ENCODE assay signal across 8 cellular contexts in genomic region chr3:105367406-105368213, GRCh38. TPM values are rescaled to one million over a fixed set of nuclear protein-coding genes. Genes with fewer than 3 reads are reported as not detected.
DNase-seq lines count a peak whose midpoint lies in the region; ATAC-seq and TF ChIP-seq lines count a peak whose summit lies in the region.

No MANE protein-coding gene starts in this region.

- TF ChIP-seq POLR2A in GM18951 (IDR thresholded peaks at IDR 0.05; ENCODE audit: extremely low read depth, insufficient read depth, insufficient read length) (peak; percentile 47), esophagus squamous epithelium (IDR thresholded peaks at IDR 0.05) (peak in 1 of 4 donors; percentile 48)

- intact Hi-C loops in esophagus squamous epithelium (cut with DNase I): no loop called here

- H4K20me1 ChIP-seq in OCI-LY3 (ENCODE audit: insufficient read depth, low read length): peaks cover 17% of the 10 kb centered on the region

- H3K4me3 ChIP-seq in OCI-LY3 (ENCODE audit: low read length): peak overlapping the region; percentile 92
- H3K4me3 ChIP-seq in esophagus squamous epithelium: peak overlapping the region; percentile 48 to 71 (median 63)

- TF ChIP-seq CTCF in OCI-LY3 (IDR thresholded peaks at IDR 0.05; ENCODE audit: low read depth, low read length) (no peak), esophagus squamous epithelium (IDR thresholded peaks at IDR 0.05) (peak in 1 of 6 experiments; percentile 21)

- no peaks in the 10 kb centered on the region for H3K36me3 Mint-ChIP-seq in activated T-cell treated with anti-CD3 and anti-CD28 coated beads, Interleukin-2, amount 50 U/mL, for 4 hours (ENCODE audit: insufficient read depth)

- H3K9me3 Mint-ChIP-seq in activated T-cell treated with anti-CD3 and anti-CD28 coated beads, Interleukin-2, amount 50 U/mL, for 4 hours: no peaks in the 10 kb centered on the region

- H3K4me1 ChIP-seq in OCI-LY3 (ENCODE audit: low read length): peaks cover 44% of the 10 kb centered on the region
- H3K4me1 ChIP-seq in esophagus squamous epithelium: peaks cover 4 to 54% (median 10%) of the 10 kb centered on the region in 3 donors

- H3K79me2 ChIP-seq in OCI-LY3 (ENCODE audit: low read length): peaks cover 61% of the 10 kb centered on the region

- H3K4me2 ChIP-seq in OCI-LY3 (ENCODE audit: low read length): peak overlapping the region; percentile 95

- peaks cover 34% of the 10 kb centered on the region for H3K4me1 Mint-ChIP-seq in activated T-cell treated with anti-CD3 and anti-CD28 coated beads, Interleukin-2, amount 50 U/mL, for 4 hours (ENCODE audit: low read depth)

- peaks cover 11% of the 10 kb centered on the region for H3K27me3 Mint-ChIP-seq in activated T-cell treated with anti-CD3 and anti-CD28 coated beads, Interleukin-2, amount 50 U/mL, for 4 hours (ENCODE audit: low read depth)

- H3K9ac ChIP-seq in OCI-LY3 (ENCODE audit: low read length): peak overlapping the region; percentile 96

- no peak overlapping the region for H2AFZ ChIP-seq in OCI-LY3 (ENCODE audit: low read depth, low read length)

- in situ Hi-C loops in GM18951 (cut with MboI; ENCODE audit: low sequenced_read_pairs, unreplicated experiment): loop anchor here (25.0 kb wide), 1 partner anchor 1105 kb away; no protein-coding TSS in a partner anchor

- 0 to 2% methylated on average over 17 to 23 of the region's 37 CpGs for WGBS in esophagus squamous epithelium, 2 donors

- DNase-seq in Ammon's horn (ENCODE audit: low spot score) (peak; percentile 86), esophagus squamous epithelium (lab: John Stamatoyannopoulos, UW) (peak; percentile 16), myocyte (ENCODE audit: low read depth) (peak; percentile 70)
- DNase-seq in activated T-cell treated with anti-CD3 and anti-CD28 coated beads, Interleukin-2, amount 50 U/mL, for 4 hours: peak; percentile 41
- peak; percentile 78 for DNase-seq in stimulated activated naive CD4-positive, alpha-beta T cell treated with Interleukin-2 at 50 U/mL for 16 hours (lab: John Stamatoyannopoulos, UW)

- H3K36me3 ChIP-seq in OCI-LY3 (replicated peaks; ENCODE audit: low read depth, low read length) (no peaks in the 10 kb centered on the region), esophagus squamous epithelium (no peaks in the 10 kb centered on the region)

- ATAC-seq in HG03280 (IDR thresholded peaks at IDR 0.05; ENCODE audit: unreplicated experiment): peak; percentile 19
- ATAC-seq in activated T-cell treated with anti-CD3 and anti-CD28 coated beads, Interleukin-2, amount 50 U/mL, for 4 hours: peak; percentile 45 to 59

- H3K27me3 ChIP-seq in OCI-LY3 (ENCODE audit: low read depth, low read length): no peaks in the 10 kb centered on the region
- H3K27me3 ChIP-seq in esophagus squamous epithelium: peaks cover 0 to 5% (median 0%) of the 10 kb centered on the region in 4 donors

- H3K27ac ChIP-seq in OCI-LY3 (ENCODE audit: low read length): peak overlapping the region; percentile 89
- H3K27ac ChIP-seq in esophagus squamous epithelium: peak overlapping the region; percentile 73 to 86 (median 81)

- no peaks in the 10 kb centered on the region for H3K9me3 ChIP-seq in OCI-LY3 (ENCODE audit: insufficient read depth, low read length)
- H3K9me3 ChIP-seq in esophagus squamous epithelium: no peaks in the 10 kb centered on the region

- H3K4me3 Mint-ChIP-seq in activated T-cell treated with anti-CD3 and anti-CD28 coated beads, Interleukin-2, amount 50 U/mL, for 4 hours: peak overlapping the region; percentile 90

RNA-seq across cellular contexts. Expression of gene ALCAM, which starts 0.9 kb away (rescaled TPM):
- total RNA-seq in activated T-cell treated with anti-CD3 and anti-CD28 coated beads, Interleukin-2, amount 50 U/mL, for 4 hours: 10 to 100 TPM in 2 of 3 donors, 1 to 10 TPM in 1; 8.7 to 11.1 (median 10.7) TPM
- 10 to 100 TPM in 1 of 4 donors, 1 to 10 TPM in 3; 4.6 to 18.9 (median 8.0) TPM for total RNA-seq in esophagus squamous epithelium
- 16.9 and 26.5 TPM in 2 replicates for total RNA-seq in myocyte
- polyA plus RNA-seq in myocyte (2012): 23.1 TPM

Comparison
In these comparisons a context has a peak if more than half of its experiments do, and no peak if none do; other contexts are left out.
1. Peak in every context shown above with its lines: DNase-seq, ATAC-seq, H3K4me3 ChIP-seq and H3K27ac ChIP-seq.
2. DNase-seq: peak in every context shown above with its lines; median percentile 86 in Ammon's horn; 78 in stimulated activated naive CD4-positive, alpha-beta T cell treated with Interleukin-2 at 50 U/mL for 16 hours; 70 in myocyte; 41 in activated T-cell treated with anti-CD3 and anti-CD28 coated beads, Interleukin-2, amount 50 U/mL, for 4 hours; 16 in esophagus squamous epithelium.